In genomic region chr4:39205000-39205399, GRCh38 we compare ENCODE assay signal across 21 cellular contexts. TPM values are rescaled to one million over a fixed set of nuclear protein-coding genes. Genes with fewer than 3 reads are reported as not detected.
DNase-seq lines count a peak whose midpoint lies in the region; ATAC-seq and TF ChIP-seq lines count a peak whose summit lies in the region.
"Had no signal": no experiment of that assay in that cellular context is flagged by ENCODE, and none has a peak within 500 bp of the region (broad histone marks: within the 10 kb centered on the region; RNA-seq: fewer than 3 reads in every experiment).

No MANE protein-coding gene starts in this region.

- intact Hi-C loops in Right ventricle myocardium inferior (cut with DNase I), result no loop called here
- intact Hi-C loops in cardiac septum (cut with DNase I), result no loop called here
- intact Hi-C loops in testis (cut with DNase I; ENCODE audit: low total_unique reads), result no loop called here

- no peaks in the 10 kb centered on the region for H3K9me3 ChIP-seq in testis
- H3K9me3 ChIP-seq: BLaER1 had no signal

- H3K4me1 ChIP-seq in testis, result peaks cover 5% of the 10 kb centered on the region
- H3K4me1 ChIP-seq: BLaER1 had no signal

- peak; percentile 20 for ATAC-seq in Right ventricle myocardium inferior
- no peak for ATAC-seq in GM18868 (IDR thresholded peaks at IDR 0.05; ENCODE audit: unreplicated experiment)
- ATAC-seq: CD8-positive, alpha-beta T cell; GM12878 had no signal

- TF ChIP-seq CTCF in testis (IDR thresholded peaks at IDR 0.05), result no peak

- no peaks in the 10 kb centered on the region for H3K27me3 ChIP-seq in testis
- H3K27me3 ChIP-seq: BLaER1 had no signal

- peak overlapping the region in 1 of 2 donors; percentile 8 for H3K27ac ChIP-seq in testis
- H3K27ac ChIP-seq: BLaER1 had no signal

- TF ChIP-seq POLR2A in testis (IDR thresholded peaks at IDR 0.05), result no peak

- DNase-seq in Right ventricle myocardium inferior (ENCODE audit: missing footprints), result no peak
- DNase-seq in cardiac septum (ENCODE audit: low spot score), result no peak
- peak; percentile 72 for DNase-seq in amniotic epithelial cell (ENCODE audit: low read depth)
- DNase-seq in fibroblast of the conjunctiva (ENCODE audit: low read depth), result peak; percentile 3
- peak; percentile 19 for DNase-seq in testis
- DNase-seq in H4 (ENCODE audit: low spot score), result no peak
- DNase-seq in stimulated activated CD4-positive, alpha-beta T cell treated with anti-CD3 and anti-CD28 coated beads, Interleukin-4, amount 100 ng/mL, for 4 hours, result no peak
- DNase-seq: 8988T; CD8-positive, alpha-beta T cell; DND-41; HFFc6; IMR-90; Karpas-422; NCI-H1105; NCI-H187; NCI-H345; NCI-H526; SHP77 treated with DMSO at 0.1 percent for 48 hours had no signal

- H3K4me3 ChIP-seq in testis, result no peak overlapping the region
- H3K4me3 ChIP-seq: BLaER1, GM12878 had no signal

- H3K36me3 ChIP-seq in testis (ENCODE audit: low read depth, missing control alignments), result no peaks in the 10 kb centered on the region

- 56 to 65% methylated on average over 1 of the region's 1 CpG for WGBS in testis, 2 donors

RNA-seq across cellular contexts. Expression of gene WDR19, which starts 22.7 kb away (rescaled TPM):
- 6.5 TPM for total RNA-seq in Right ventricle myocardium inferior
- total RNA-seq in cardiac septum, result 9.4 TPM
- 10 to 100 TPM; 49.3 to 56.5 TPM for total RNA-seq in testis
- polyA plus RNA-seq in testis (ENCODE audit: insufficient read depth, low read depth, low replicate concordance), result 44.6 TPM
- total RNA-seq in H4 (2014; rRNA removed; shearing (Covaris generic)), result 17.7 and 25.1 TPM in 2 replicates

Comparison
In these comparisons a context has a peak if more than half of its experiments do, and no peak if none do; other contexts are left out.
1. DNase-seq: peak in amniotic epithelial cell (single experiment), fibroblast of the conjunctiva (single experiment) and testis (single experiment); none in Right ventricle myocardium inferior (single experiment), cardiac septum (single experiment), H4 (single experiment) and stimulated activated CD4-positive, alpha-beta T cell treated with anti-CD3 and anti-CD28 coated beads, Interleukin-4, amount 100 ng/mL, for 4 hours (0 of 2).